18 cellular contexts compared by ENCODE assay signal in genomic region chrX:41862562-41863184, GRCh38.
A peak's percentile ranks its signal among the peaks of the same experiment; 100 is the strongest.
DNase-seq lines count a peak whose midpoint lies in the region; ATAC-seq lines count a peak whose summit lies in the region.
"Had no signal": no experiment of that assay in that cellular context is flagged by ENCODE, and none has a peak within 500 bp of the region (broad histone marks: within the 10 kb centered on the region; RNA-seq: fewer than 3 reads in every experiment).

No MANE protein-coding gene starts in this region.

- POLR2A ChIA-PET in T-cell (lab: Charles Lee): interaction anchor here in 1 of 2 donors (0.5 kb wide), 1 partner anchor 56 kb away, joined by 3 read pairs; no protein-coding TSS in a partner anchor

- H3K9me3 Mint-ChIP-seq in activated naive CD4-positive, alpha-beta T cell treated with anti-CD3 and anti-CD28 coated beads, Interleukin-2, amount 10 ng/mL, durations not matched to agents 7 days and 5 days: no peaks in the 10 kb centered on the region
- H3K9me3 Mint-ChIP-seq in T-cell: peaks cover 0 to 5% (median 4%) of the 10 kb centered on the region in 3 donors
- H3K9me3 Mint-ChIP-seq in stimulated activated effector memory CD8-positive, alpha-beta T cell treated with anti-CD3 and anti-CD28 coated beads, Interleukin-12 subunit alpha, Interleukin-12 subunit beta, amount 100 ng/mL, for 72 hours: no peaks in the 10 kb centered on the region
- H3K9me3 Mint-ChIP-seq: dendritic cell treated with granulocyte-macrophage colony-stimulating factor and Interleukin-4, amounts not matched to agents 40 ng/mL and 50 ng/mL, for 4 days; GM23338 had no signal

- H3K27ac Mint-ChIP-seq in activated naive CD4-positive, alpha-beta T cell treated with anti-CD3 and anti-CD28 coated beads, Interleukin-2, amount 10 ng/mL, durations not matched to agents 7 days and 5 days: peak overlapping the region; percentile 82
- H3K27ac Mint-ChIP-seq in T-cell: peak overlapping the region; percentile 8 to 86
- H3K27ac Mint-ChIP-seq in stimulated activated effector memory CD8-positive, alpha-beta T cell treated with anti-CD3 and anti-CD28 coated beads, Interleukin-12 subunit alpha, Interleukin-12 subunit beta, amount 100 ng/mL, for 72 hours: peak overlapping the region; percentile 88
- H3K27ac Mint-ChIP-seq: dendritic cell treated with granulocyte-macrophage colony-stimulating factor and Interleukin-4, amounts not matched to agents 40 ng/mL and 50 ng/mL, for 4 days; GM23338; neural progenitor cell had no signal

- no peak for ATAC-seq in T-cell (replicated peaks in 1 of 4)
- no peak for ATAC-seq in stimulated activated effector memory CD8-positive, alpha-beta T cell treated with anti-CD3 and anti-CD28 coated beads, Interleukin-12 subunit alpha, Interleukin-12 subunit beta, amount 100 ng/mL, for 72 hours
- no peak for ATAC-seq in GM21717 (IDR thresholded peaks at IDR 0.05; ENCODE audit: unreplicated experiment)
- ATAC-seq: GM23338 had no signal

- no peaks in the 10 kb centered on the region for H3K27me3 Mint-ChIP-seq in activated naive CD4-positive, alpha-beta T cell treated with anti-CD3 and anti-CD28 coated beads, Interleukin-2, amount 10 ng/mL, durations not matched to agents 7 days and 5 days
- peaks cover 0 to 5% of the 10 kb centered on the region in 2 donors for H3K27me3 Mint-ChIP-seq in T-cell
- H3K27me3 Mint-ChIP-seq: dendritic cell treated with granulocyte-macrophage colony-stimulating factor and Interleukin-4, amounts not matched to agents 40 ng/mL and 50 ng/mL, for 4 days had no signal

- no peak for DNase-seq in activated naive CD4-positive, alpha-beta T cell treated with anti-CD3 and anti-CD28 coated beads, Interleukin-2, amount 10 ng/mL, durations not matched to agents 7 days and 5 days
- no peak for DNase-seq in activated naive CD4-positive, alpha-beta T cell (lab: John Stamatoyannopoulos, UW)
- no peak for DNase-seq in T-cell
- peak; percentile 2 for DNase-seq in glomerular visceral epithelial cell (ENCODE audit: extremely low spot score)
- DNase-seq in stimulated activated effector memory CD8-positive, alpha-beta T cell treated with anti-CD3 and anti-CD28 coated beads, Interleukin-12 subunit alpha, Interleukin-12 subunit beta, amount 100 ng/mL, for 72 hours (ENCODE audit: low spot score in 2 of 2): no peak
- DNase-seq in GDM1 (lab: John Stamatoyannopoulos, UW): no peak
- no peak for DNase-seq in HPDE6-E6E7 (ENCODE audit: extremely low spot score)
- DNase-seq: activated CD4-positive, alpha-beta T cell treated with anti-CD3 and anti-CD28 coated beads, Interleukin-2, amount 50 U/mL, for 1 hour; activated T-cell treated with anti-CD3 and anti-CD28 coated beads, Interleukin-2, amount 50 U/mL, for 1 hour; NCI-H1092 treated with DMSO at 0.1 percent for 48 hours; NCI-H2081 treated with DMSO at 0.1 percent for 48 hours; NCI-H510A; retina; stimulated activated CD4-positive, alpha-beta T cell treated with anti-CD3 and anti-CD28 coated beads, Interleukin-12 subunit alpha, Interleukin-12 subunit beta, amount 100 ng/mL, for 4 hours had no signal

- CTCF ChIA-PET in activated naive CD4-positive, alpha-beta T cell treated with anti-CD3 and anti-CD28 coated beads, Interleukin-2, amount 10 ng/mL, durations not matched to agents 7 days and 5 days (lab: Charles Lee): no interaction called here
- CTCF ChIA-PET in T-cell (lab: Charles Lee): interaction anchor here in 1 of 2 donors (1.0 kb wide), 1 partner anchor 63 kb away, joined by 4 read pairs; no protein-coding TSS in a partner anchor

- peaks cover 19% of the 10 kb centered on the region for H3K4me1 Mint-ChIP-seq in activated naive CD4-positive, alpha-beta T cell treated with anti-CD3 and anti-CD28 coated beads, Interleukin-2, amount 10 ng/mL, durations not matched to agents 7 days and 5 days
- peaks cover 43 to 67% (median 52%) of the 10 kb centered on the region in 3 donors for H3K4me1 Mint-ChIP-seq in T-cell
- peaks cover 44% of the 10 kb centered on the region for H3K4me1 Mint-ChIP-seq in stimulated activated effector memory CD8-positive, alpha-beta T cell treated with anti-CD3 and anti-CD28 coated beads, Interleukin-12 subunit alpha, Interleukin-12 subunit beta, amount 100 ng/mL, for 72 hours
- H3K4me1 Mint-ChIP-seq: neural progenitor cell had no signal

- no peak overlapping the region for H3K4me3 Mint-ChIP-seq in activated naive CD4-positive, alpha-beta T cell treated with anti-CD3 and anti-CD28 coated beads, Interleukin-2, amount 10 ng/mL, durations not matched to agents 7 days and 5 days
- H3K4me3 Mint-ChIP-seq in T-cell: no peak overlapping the region
- peak overlapping the region; percentile 22 for H3K4me3 Mint-ChIP-seq in stimulated activated effector memory CD8-positive, alpha-beta T cell treated with anti-CD3 and anti-CD28 coated beads, Interleukin-12 subunit alpha, Interleukin-12 subunit beta, amount 100 ng/mL, for 72 hours
- H3K4me3 Mint-ChIP-seq: dendritic cell treated with granulocyte-macrophage colony-stimulating factor and Interleukin-4, amounts not matched to agents 40 ng/mL and 50 ng/mL, for 4 days; GM23338; neural progenitor cell had no signal

- H3K36me3 Mint-ChIP-seq in activated naive CD4-positive, alpha-beta T cell treated with anti-CD3 and anti-CD28 coated beads, Interleukin-2, amount 10 ng/mL, durations not matched to agents 7 days and 5 days: peaks cover 5% of the 10 kb centered on the region
- H3K36me3 Mint-ChIP-seq in T-cell: peaks cover 7% of the 10 kb centered on the region
- no peaks in the 10 kb centered on the region for H3K36me3 Mint-ChIP-seq in stimulated activated effector memory CD8-positive, alpha-beta T cell treated with anti-CD3 and anti-CD28 coated beads, Interleukin-12 subunit alpha, Interleukin-12 subunit beta, amount 100 ng/mL, for 72 hours
